Comparison of ENCODE assay signal across 1 cellular context in genomic region chr10:73940634-73941221, GRCh38.
TF ChIP-seq lines count a peak whose summit lies in the region.

No MANE protein-coding gene starts in this region.

TF ChIP-seq in K562, 482 proteins besides CTCF, POLR2A, EP300 and RAD21 (continued from another document and continues in another):
- TF ChIP-seq THRA (IDR thresholded peaks at IDR 0.05) (no peak), TGIF2 (CRISPR knock-in tag; IDR thresholded peaks at IDR 0.05) (no peak), SMARCA5 (IDR thresholded peaks at IDR 0.05) (peak; percentile 29; the same call in 1 of the 2 replicates), REST (CRISPR knock-in tag; IDR thresholded peaks at IDR 0.05; ENCODE audit: low read depth) (0 out of 2 replicates have a peak, but pooled peaks have one; percentile 72), ZBTB11 (CRISPR knock-in tag; IDR thresholded peaks at IDR 0.05) (0 out of 6 replicates have a peak, but pooled peaks of 1 of the 3 experiments have one; percentile 36), RFX7 (CRISPR knock-in tag; IDR thresholded peaks at IDR 0.05) (no peak), NCOA1 (IDR thresholded peaks at IDR 0.05; ENCODE audit: low read depth) (no peak), HDAC6 (IDR thresholded peaks at IDR 0.05; ENCODE audit: low read depth, low read length) (no peak), ZNF318 (IDR thresholded peaks at IDR 0.05; ENCODE audit: borderline replicate concordance in 1 of 2, low read depth in 1 of 2) (no peak), ZBTB26 (CRISPR knock-in tag; IDR thresholded peaks at IDR 0.05) (no peak), STAT5B (CRISPR knock-in tag; IDR thresholded peaks at IDR 0.05) (no peak), SMARCA4 (IDR thresholded peaks at IDR 0.05) (peak; percentile 76; the same call in 1 of the 2 replicates), PHB (CRISPR knock-in tag; IDR thresholded peaks at IDR 0.05) (no peak), NBN (IDR thresholded peaks at IDR 0.05; ENCODE audit: low read depth) (peak; percentile 83; the same call in 1 of the 2 replicates), CHAMP1 (IDR thresholded peaks at IDR 0.05) (peak; percentile 93), ZNF121 (CRISPR knock-in tag; conservative IDR thresholded peaks at IDR 0.05) (no peak), FOSL1 (tag; conservative IDR thresholded peaks at IDR 0.05) (no peak; the same call in 1 of the 2 replicates), ZC3H8 (IDR thresholded peaks at IDR 0.05) (no peak), LEF1 (IDR thresholded peaks at IDR 0.05) (no peak; the same call in 1 of the 2 replicates), KDM4B (IDR thresholded peaks at IDR 0.05; ENCODE audit: borderline replicate concordance in 2 of 2, low read depth in 1 of 2) (no peak), RBM25 (IDR thresholded peaks at IDR 0.05; ENCODE audit: low read depth, low read length, severe bottlenecking) (no peak), AFF4 (CRISPR knock-in tag; IDR thresholded peaks at IDR 0.05) (0 out of 2 replicates have a peak, but pooled peaks have one; percentile 73), NR1H2 (CRISPR knock-in tag; IDR thresholded peaks at IDR 0.05) (no peak), GATA2 (CRISPR knock-in tag; IDR thresholded peaks at IDR 0.05) (no peak), ARHGAP35 (IDR thresholded peaks at IDR 0.05; ENCODE audit: partially characterized antibody) (no peak), SP2 (IDR thresholded peaks at IDR 0.05; ENCODE audit: extremely low read depth, low read depth, low read length, poor library complexity, severe bottlenecking) (peak; percentile 50), ZBTB8A (IDR thresholded peaks at IDR 0.05; ENCODE audit: partially characterized antibody) (no peak)
